In genomic region chr2:75431757-75432156, GRCh38 we compare ENCODE assay signal across 12 cellular contexts.
A peak's percentile ranks its signal among the peaks of the same experiment; 100 is the strongest.
DNase-seq lines count a peak whose midpoint lies in the region; ATAC-seq and TF ChIP-seq lines count a peak whose summit lies in the region.
"Had no signal": no experiment of that assay in that cellular context is flagged by ENCODE, and none has a peak within 500 bp of the region (broad histone marks: within the 10 kb centered on the region; RNA-seq: fewer than 3 reads in every experiment).

No MANE protein-coding gene starts in this region.

- intact Hi-C loops in CD14-positive monocyte (cut with micrococcal nuclease) = no loop called here

- peak overlapping the region; percentile 80 for H3K9ac ChIP-seq in OCI-LY3 (ENCODE audit: low read length)

- no peak overlapping the region for H3K4me3 Mint-ChIP-seq in CD14-positive monocyte
- H3K4me3 Mint-ChIP-seq: CD8-positive, alpha-beta T cell had no signal

- H4K20me1 ChIP-seq in OCI-LY3 (ENCODE audit: insufficient read depth, low read length) = no peaks in the 10 kb centered on the region

- ATAC-seq in GM19463 (IDR thresholded peaks at IDR 0.05; ENCODE audit: unreplicated experiment) (peak; percentile 51), HG02970 (IDR thresholded peaks at IDR 0.05; ENCODE audit: low FRiP score, unreplicated experiment) (peak; percentile 52)
- ATAC-seq: CD8-positive, alpha-beta T cell had no signal

- no peak for TF ChIP-seq CTCF in GM12865 (IDR thresholded peaks at IDR 0.05; ENCODE audit: insufficient read depth, low read depth, low read length, missing control alignments)
- no peak for TF ChIP-seq CTCF in OCI-LY3 (IDR thresholded peaks at IDR 0.05; ENCODE audit: low read depth, low read length)
- no peak for TF ChIP-seq CTCF in CD14-positive monocyte (IDR thresholded peaks at IDR 0.05)

- H3K4me3 ChIP-seq in GM12865 (ENCODE audit: low read depth, low read length) (peak overlapping the region; percentile 46; the same call in 1 of the 2 replicates), OCI-LY3 (ENCODE audit: low read length) (peak overlapping the region; percentile 68)
- H3K4me3 ChIP-seq in effector memory CD4-positive, alpha-beta T cell (ENCODE audit: insufficient read depth, low read depth, low read length, poor library complexity, severe bottlenecking) = no peak overlapping the region

- H2AFZ ChIP-seq in OCI-LY3 (ENCODE audit: low read depth, low read length) = no peak overlapping the region

- no peaks in the 10 kb centered on the region for H3K79me2 ChIP-seq in OCI-LY3 (ENCODE audit: low read length)

- peak; percentile 79 for DNase-seq in GM12865 (ENCODE audit: low read depth)
- DNase-seq in effector memory CD4-positive, alpha-beta T cell = no peak
- DNase-seq in amniotic stem cell (lab: John Stamatoyannopoulos, UW) = no peak
- no peak for DNase-seq in NOMO-1 (lab: John Stamatoyannopoulos, UW; ENCODE audit: unreplicated experiment in 2 of 2)
- DNase-seq in CD14-positive monocyte (ENCODE audit: low spot score) = no peak
- DNase-seq: caudate nucleus; CD8-positive, alpha-beta T cell; NCI-H2029 had no signal

- H3K4me1 Mint-ChIP-seq in CD14-positive monocyte = no peaks in the 10 kb centered on the region

- peaks cover 4 to 8% (median 4%) of the 10 kb centered on the region in 3 donors for H3K27me3 Mint-ChIP-seq in CD14-positive monocyte (ENCODE audit: low read depth in 3 of 3)

- peaks cover 0 to 5% (median 2%) of the 10 kb centered on the region in 7 donors for H3K9me3 Mint-ChIP-seq in CD14-positive monocyte
- H3K9me3 Mint-ChIP-seq: CD8-positive, alpha-beta T cell had no signal

- H3K27me3 ChIP-seq in OCI-LY3 (ENCODE audit: low read depth, low read length) = no peaks in the 10 kb centered on the region
- H3K27me3 ChIP-seq in effector memory CD4-positive, alpha-beta T cell (replicated peaks; ENCODE audit: control insufficient read depth, insufficient read depth, low read length, poor library complexity, severe bottlenecking) = no peaks in the 10 kb centered on the region

- H3K27ac Mint-ChIP-seq in CD14-positive monocyte = no peak overlapping the region
- H3K27ac Mint-ChIP-seq: CD8-positive, alpha-beta T cell had no signal

- H3K4me2 ChIP-seq in OCI-LY3 (ENCODE audit: low read length) = peak overlapping the region; percentile 91

- no peaks in the 10 kb centered on the region for H3K36me3 Mint-ChIP-seq in CD14-positive monocyte
- H3K36me3 Mint-ChIP-seq: CD8-positive, alpha-beta T cell had no signal

- H3K36me3 ChIP-seq in OCI-LY3 (replicated peaks; ENCODE audit: low read depth, low read length) = no peaks in the 10 kb centered on the region
- H3K36me3 ChIP-seq in effector memory CD4-positive, alpha-beta T cell (ENCODE audit: control insufficient read depth, insufficient read depth, low read length) = no peaks in the 10 kb centered on the region

- H3K9me3 ChIP-seq in OCI-LY3 (ENCODE audit: insufficient read depth, low read length) = no peaks in the 10 kb centered on the region
- H3K9me3 ChIP-seq in effector memory CD4-positive, alpha-beta T cell (ENCODE audit: control insufficient read depth, low read length) = no peaks in the 10 kb centered on the region

- H3K4me1 ChIP-seq in OCI-LY3 (ENCODE audit: low read length) = peaks cover 65% of the 10 kb centered on the region
- H3K4me1 ChIP-seq in effector memory CD4-positive, alpha-beta T cell (ENCODE audit: control insufficient read depth, insufficient read depth, low read length, poor library complexity, severe bottlenecking) = no peaks in the 10 kb centered on the region

- H3K27ac ChIP-seq in OCI-LY3 (ENCODE audit: low read length) = peak overlapping the region; percentile 95
- no peak overlapping the region for H3K27ac ChIP-seq in effector memory CD4-positive, alpha-beta T cell (ENCODE audit: insufficient read depth, low read length, poor library complexity, severe bottlenecking)
- H3K27ac ChIP-seq: HL-60 had no signal
